In the genomic region with DNA sequence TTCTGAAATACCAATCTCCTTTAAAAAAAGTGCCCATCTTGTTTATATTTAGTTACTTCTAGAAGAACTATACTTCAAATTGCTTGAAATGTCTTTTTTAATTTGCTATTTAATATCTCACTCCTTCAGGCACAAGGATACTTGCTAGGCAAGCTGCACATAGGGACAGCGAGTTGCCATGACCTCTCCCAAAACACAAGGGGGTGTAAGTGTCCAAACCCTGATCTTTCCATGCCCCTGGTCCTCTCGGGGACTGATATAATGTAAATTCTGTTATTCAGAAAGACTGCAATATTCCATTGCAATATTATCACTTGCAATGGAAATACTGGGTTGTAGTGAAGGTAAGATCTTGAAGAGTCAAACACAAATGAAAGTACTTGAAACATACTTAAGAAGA, we compare ENCODE assay signal across 18 cellular contexts.
DNase-seq lines count a peak whose midpoint lies in the region; ATAC-seq, FAIRE-seq and TF ChIP-seq lines count a peak whose summit lies in the region.
"Had no signal": no experiment of that assay in that cellular context is flagged by ENCODE, and none has a peak within 500 bp of the region (broad histone marks: within the 10 kb centered on the region; RNA-seq: fewer than 3 reads in every experiment).

No MANE protein-coding gene starts in this region.

- H3K9ac ChIP-seq in PC-3 (ENCODE audit: low read length): no peak overlapping the region

- FAIRE-seq in RCC 7860 (lab: Jason Lieb, UNC): no peak

- H3K36me3 Mint-ChIP-seq in chondrocyte (ENCODE audit: low read depth) (no peaks in the 10 kb centered on the region), HFFc6 (ENCODE audit: low read depth) (no peaks in the 10 kb centered on the region)
- H3K36me3 Mint-ChIP-seq: activated CD8-positive, alpha-beta memory T cell treated with anti-CD3 and anti-CD28 coated beads, Interleukin-2, amount 10 ng/mL, durations not matched to agents 7 days and 5 days; CD4-positive, alpha-beta memory T cell had no signal

- ATAC-seq in left ventricle myocardium superior (no peak), PC-3 (no peak)
- ATAC-seq: activated CD8-positive, alpha-beta memory T cell treated with anti-CD3 and anti-CD28 coated beads, Interleukin-2, amount 10 ng/mL, durations not matched to agents 7 days and 5 days had no signal

- H3K4me1 Mint-ChIP-seq in chondrocyte (ENCODE audit: low read depth): peaks cover 33% of the 10 kb centered on the region
- H3K4me1 Mint-ChIP-seq in HFFc6 (ENCODE audit: low read depth): peaks cover 14% of the 10 kb centered on the region
- H3K4me1 Mint-ChIP-seq: activated CD8-positive, alpha-beta memory T cell treated with anti-CD3 and anti-CD28 coated beads, Interleukin-2, amount 10 ng/mL, durations not matched to agents 7 days and 5 days; CD4-positive, alpha-beta memory T cell; nephron progenitor cell had no signal

- H3K9me3 ChIP-seq in cardiac muscle cell (ENCODE audit: low read depth) (no peaks in the 10 kb centered on the region), PC-3 (ENCODE audit: low read length) (no peaks in the 10 kb centered on the region)

- TF ChIP-seq CTCF in cardiac muscle cell (IDR thresholded peaks at IDR 0.05; ENCODE audit: low read depth, low read length): no peak
- peak; percentile 30; the same call in 1 of the 2 replicates for TF ChIP-seq CTCF in PC-3 (conservative IDR thresholded peaks at IDR 0.05; ENCODE audit: low read depth, low read length)
- TF ChIP-seq CTCF in chondrocyte (IDR thresholded peaks at IDR 0.05): peak; percentile 32
- TF ChIP-seq CTCF in HFFc6 (IDR thresholded peaks at IDR 0.05): no peak

- no peaks in the 10 kb centered on the region for H3K27me3 Mint-ChIP-seq in chondrocyte (ENCODE audit: low read depth)
- H3K27me3 Mint-ChIP-seq in HFFc6 (ENCODE audit: insufficient read depth): no peaks in the 10 kb centered on the region
- H3K27me3 Mint-ChIP-seq: activated CD8-positive, alpha-beta memory T cell treated with anti-CD3 and anti-CD28 coated beads, Interleukin-2, amount 10 ng/mL, durations not matched to agents 7 days and 5 days; CD4-positive, alpha-beta memory T cell; stimulated activated naive CD8-positive, alpha-beta T cell treated with anti-CD3 and anti-CD28 coated beads, Interleukin-15, Interleukin-2, amounts not matched to agents 100 ng/mL and 50 ng/mL, for 24 hours had no signal

- H2AFZ ChIP-seq in PC-3 (ENCODE audit: low read length): no peak overlapping the region

- H3K4me1 ChIP-seq in cardiac muscle cell (ENCODE audit: low read depth) (peaks cover 28% of the 10 kb centered on the region), PC-3 (ENCODE audit: insufficient read depth, low read length) (peaks cover 21% of the 10 kb centered on the region)

- H3K36me3 ChIP-seq in cardiac muscle cell (no peaks in the 10 kb centered on the region), PC-3 (ENCODE audit: low read depth, low read length) (no peaks in the 10 kb centered on the region)

- no peaks in the 10 kb centered on the region for H3K27me3 ChIP-seq in cardiac muscle cell
- no peaks in the 10 kb centered on the region for H3K27me3 ChIP-seq in PC-3 (ENCODE audit: low read length)

- CTCF ChIA-PET in PC-3 (lab: Charles Lee): interaction anchor here (0.6 kb wide), 1 partner anchor 257 kb away, joined by 6 read pairs; no protein-coding TSS in a partner anchor

- no peak overlapping the region for H3K27ac ChIP-seq in cardiac muscle cell
- no peak overlapping the region for H3K27ac ChIP-seq in PC-3 (ENCODE audit: low read length)
- H3K27ac ChIP-seq: coronary artery, epithelial cell of prostate had no signal

- no TSS peak for BruUV-seq in PC-3 (replicated peaks; lab: Mats Ljungman, UMichigan)

- no peaks in the 10 kb centered on the region for H3K79me2 ChIP-seq in PC-3 (ENCODE audit: low read length)

- peak; percentile 12 to 39 for DNase-seq in cardiac muscle cell (ENCODE audit: low read depth in 1 of 2, low spot score in 1 of 2)
- no peak for DNase-seq in left ventricle myocardium superior
- DNase-seq in PC-3: no peak
- DNase-seq in chondrocyte (ENCODE audit: low spot score): no peak
- DNase-seq in mesenteric fat pad (ENCODE audit: low spot score): no peak
- no peak for DNase-seq in dermis blood vessel endothelial cell
- no peak for DNase-seq in RCC 7860 (ENCODE audit: low spot score)
- DNase-seq in HFFc6: no peak
- DNase-seq: activated CD4-positive, CD25-positive, alpha-beta regulatory T cell; activated CD8-positive, alpha-beta memory T cell treated with anti-CD3 and anti-CD28 coated beads, Interleukin-2, amount 10 ng/mL, durations not matched to agents 7 days and 5 days; activated gamma-delta T cell; CD4-positive, alpha-beta memory T cell; NCI-H2029; NCI-H526; nephron progenitor cell had no signal

- intact Hi-C loops in left ventricle myocardium superior (cut with micrococcal nuclease) (no loop called here), PC-3 (cut with micrococcal nuclease) (no loop called here)

- H3K9me2 ChIP-seq in PC-3 (replicated peaks; ENCODE audit: low read length): no peaks in the 10 kb centered on the region

- no peak overlapping the region for H3K4me2 ChIP-seq in PC-3 (ENCODE audit: low read length)

- no peaks in the 10 kb centered on the region for H4K20me1 ChIP-seq in PC-3 (ENCODE audit: low read length)

- no peaks in the 10 kb centered on the region for H3F3A ChIP-seq in PC-3 (ENCODE audit: low read length, unreplicated experiment)

- POLR2A ChIA-PET in PC-3 (lab: Charles Lee; ENCODE audit: unreplicated experiment): interaction anchor here (0.6 kb wide), 2 partner anchors 88 to 199 kb away, joined by 4 to 5 read pairs; no protein-coding TSS in a partner anchor

- H3K4me3 ChIP-seq in cardiac muscle cell (no peak overlapping the region), PC-3 (ENCODE audit: low read length) (no peak overlapping the region)
- H3K4me3 ChIP-seq: coronary artery had no signal

- no peak overlapping the region for H3K27ac Mint-ChIP-seq in chondrocyte (ENCODE audit: unreplicated experiment)
- no peak overlapping the region for H3K27ac Mint-ChIP-seq in HFFc6
- H3K27ac Mint-ChIP-seq: activated CD8-positive, alpha-beta memory T cell treated with anti-CD3 and anti-CD28 coated beads, Interleukin-2, amount 10 ng/mL, durations not matched to agents 7 days and 5 days; CD4-positive, alpha-beta memory T cell; nephron progenitor cell; stimulated activated naive CD8-positive, alpha-beta T cell treated with anti-CD3 and anti-CD28 coated beads, Interleukin-15, Interleukin-2, amounts not matched to agents 100 ng/mL and 50 ng/mL, for 24 hours had no signal

- H3K4me3 Mint-ChIP-seq in chondrocyte (ENCODE audit: unreplicated experiment) (no peak overlapping the region), HFFc6 (no peak overlapping the region)
- H3K4me3 Mint-ChIP-seq: activated CD8-positive, alpha-beta memory T cell treated with anti-CD3 and anti-CD28 coated beads, Interleukin-2, amount 10 ng/mL, durations not matched to agents 7 days and 5 days; CD4-positive, alpha-beta memory T cell; nephron progenitor cell; stimulated activated naive CD8-positive, alpha-beta T cell treated with anti-CD3 and anti-CD28 coated beads, Interleukin-15, Interleukin-2, amounts not matched to agents 100 ng/mL and 50 ng/mL, for 24 hours had no signal

- H3K9me3 Mint-ChIP-seq in chondrocyte (ENCODE audit: low read depth) (peaks cover 6% of the 10 kb centered on the region), HFFc6 (no peaks in the 10 kb centered on the region)
- H3K9me3 Mint-ChIP-seq: nephron progenitor cell had no signal

Comparison
In these comparisons a context has a peak if more than half of its experiments do, and no peak if none do; other contexts are left out.
1. DNase-seq: peak in cardiac muscle cell (2 of 2); none in left ventricle myocardium superior (single experiment), PC-3 (single experiment), chondrocyte (single experiment), mesenteric fat pad (single experiment), dermis blood vessel endothelial cell (single experiment), RCC 7860 (single experiment) and HFFc6 (single experiment).
2. CTCF ChIP-seq: peak in PC-3 (single experiment) and chondrocyte (single experiment); none in cardiac muscle cell (single experiment) and HFFc6 (single experiment).